Comparison of ENCODE assay signal across 3 cellular contexts in genomic region chr12:81119069-81119468, GRCh38. TPM values are rescaled to one million over a fixed set of nuclear protein-coding genes. Genes with fewer than 3 reads are reported as not detected.
"Had no signal": no experiment of that assay in that cellular context is flagged by ENCODE, and none has a peak within 500 bp of the region (broad histone marks: within the 10 kb centered on the region; RNA-seq: fewer than 3 reads in every experiment).

No MANE protein-coding gene starts in this region.

RNA-seq across cellular contexts. Expression of gene ACSS3, which starts 41.2 kb away (rescaled TPM):
- total RNA-seq: naive thymus-derived CD8-positive, alpha-beta T cell; natural killer cell treated with Interleukin-12 subunit alpha and Interleukin-12 subunit beta and Interleukin-15 and Interleukin-18, amount 100 ng/mL, for 72 hours had no signal
- polyA plus RNA-seq: naive thymus-derived CD4-positive, alpha-beta T cell; naive thymus-derived CD8-positive, alpha-beta T cell had no signal
